In genomic region chr9:83956288-83957028, GRCh38 we compare ENCODE assay signal across 8 cellular contexts. TPM values are rescaled to one million over a fixed set of nuclear protein-coding genes. Genes with fewer than 3 reads are reported as not detected.
DNase-seq lines count a peak whose midpoint lies in the region; ATAC-seq lines count a peak whose summit lies in the region.

No MANE protein-coding gene starts in this region.

- H3K27me3 ChIP-seq in ACC112 (ENCODE audit: insufficient read depth, low read length): no peaks in the 10 kb centered on the region
- H3K27me3 ChIP-seq in muscle layer of duodenum (ENCODE audit: low read depth, low read length): no peaks in the 10 kb centered on the region

- DNase-seq in NCI-H345 (lab: John Stamatoyannopoulos, UW) (peak; percentile 67), activated T-cell treated with anti-CD3 and anti-CD28 coated beads for 1 hour (ENCODE audit: low read depth) (peak; percentile 40)
- peak; percentile 63 to 79 for DNase-seq in stimulated activated naive CD8-positive, alpha-beta T cell treated with anti-CD3 and anti-CD28 coated beads, Interleukin-15, amount 100 ng/mL, for 72 hours

- H3K27ac Mint-ChIP-seq in stimulated activated naive CD8-positive, alpha-beta T cell treated with anti-CD3 and anti-CD28 coated beads, Interleukin-15, amount 100 ng/mL, for 72 hours: peak overlapping the region; percentile 98 to 99

- H3K4me1 Mint-ChIP-seq in stimulated activated naive CD8-positive, alpha-beta T cell treated with anti-CD3 and anti-CD28 coated beads, Interleukin-15, amount 100 ng/mL, for 72 hours: peaks cover 22% of the 10 kb centered on the region

- H3K9me3 Mint-ChIP-seq in stimulated activated naive CD8-positive, alpha-beta T cell treated with anti-CD3 and anti-CD28 coated beads, Interleukin-15, amount 100 ng/mL, for 72 hours: no peaks in the 10 kb centered on the region

- H3K4me1 ChIP-seq in ACC112 (ENCODE audit: control insufficient read depth, insufficient read depth, low read length, unreplicated experiment): peaks cover 26% of the 10 kb centered on the region
- peaks cover 7 to 11% of the 10 kb centered on the region in 2 donors for H3K4me1 ChIP-seq in muscle layer of duodenum (ENCODE audit: control insufficient read depth in 1 of 2, insufficient read depth in 2 of 2, low read length in 2 of 2)

- H3K27me3 Mint-ChIP-seq in stimulated activated naive CD8-positive, alpha-beta T cell treated with anti-CD3 and anti-CD28 coated beads, Interleukin-15, amount 100 ng/mL, for 72 hours: no peaks in the 10 kb centered on the region

- H3K4me3 ChIP-seq in ACC112 (ENCODE audit: low read depth, low read length): peak overlapping the region; percentile 81
- peak overlapping the region; percentile 72 to 77 for H3K4me3 ChIP-seq in muscle layer of duodenum (ENCODE audit: low read depth in 1 of 2, low read length in 2 of 2)

- H3K27ac ChIP-seq in ACC112 (ENCODE audit: low read depth, low read length): peak overlapping the region; percentile 52
- H3K27ac ChIP-seq in muscle layer of duodenum (ENCODE audit: low read length): peak overlapping the region; percentile 91

- H2AFZ ChIP-seq in ACC112 (ENCODE audit: low read length, unreplicated experiment): peak overlapping the region; percentile 97

- no peaks in the 10 kb centered on the region for H3K9me3 ChIP-seq in muscle layer of duodenum (ENCODE audit: control insufficient read depth in 1 of 2, low read length in 2 of 2)

- H3K79me2 ChIP-seq in ACC112 (ENCODE audit: control insufficient read depth, insufficient read depth, low read length, unreplicated experiment): peaks cover 9% of the 10 kb centered on the region

- peak; percentile 66 for ATAC-seq in GM18519 (IDR thresholded peaks at IDR 0.05; ENCODE audit: low FRiP score, unreplicated experiment)
- ATAC-seq in HG03025 (IDR thresholded peaks at IDR 0.05; ENCODE audit: low FRiP score, unreplicated experiment): peak; percentile 85
- peak; percentile 80 for ATAC-seq in esophagus mucosa
- peak; percentile 90 for ATAC-seq in stimulated activated naive CD8-positive, alpha-beta T cell treated with anti-CD3 and anti-CD28 coated beads, Interleukin-15, amount 100 ng/mL, for 72 hours

- peak overlapping the region; percentile 99 to 100 for H3K4me3 Mint-ChIP-seq in stimulated activated naive CD8-positive, alpha-beta T cell treated with anti-CD3 and anti-CD28 coated beads, Interleukin-15, amount 100 ng/mL, for 72 hours

- H3K36me3 ChIP-seq in ACC112 (ENCODE audit: insufficient read depth, low read length) (peaks cover 6% of the 10 kb centered on the region; the same call in 1 of the 2 replicates), muscle layer of duodenum (ENCODE audit: control insufficient read depth in 1 of 2, insufficient read depth in 2 of 2, low read length in 2 of 2) (peaks cover 0 to 3% of the 10 kb centered on the region in 2 donors)

RNA-seq across cellular contexts. Expression of gene HNRNPK, which starts 23.6 kb away (rescaled TPM):
- 349 TPM for total RNA-seq in esophagus mucosa

RNA-seq across cellular contexts. Expression of gene RMI1, which starts 24.1 kb away (rescaled TPM):
- total RNA-seq in esophagus mucosa: 6.7 TPM

RNA-seq across cellular contexts. Expression of gene KIF27, which starts 35.2 kb away (rescaled TPM):
- 2.5 TPM for total RNA-seq in esophagus mucosa

Comparison
In these comparisons a context has a peak if more than half of its experiments do, and no peak if none do; other contexts are left out.
1. Peak in every context shown above with its lines: DNase-seq, ATAC-seq, H3K4me3 ChIP-seq and H3K27ac ChIP-seq.